In the genomic region with DNA sequence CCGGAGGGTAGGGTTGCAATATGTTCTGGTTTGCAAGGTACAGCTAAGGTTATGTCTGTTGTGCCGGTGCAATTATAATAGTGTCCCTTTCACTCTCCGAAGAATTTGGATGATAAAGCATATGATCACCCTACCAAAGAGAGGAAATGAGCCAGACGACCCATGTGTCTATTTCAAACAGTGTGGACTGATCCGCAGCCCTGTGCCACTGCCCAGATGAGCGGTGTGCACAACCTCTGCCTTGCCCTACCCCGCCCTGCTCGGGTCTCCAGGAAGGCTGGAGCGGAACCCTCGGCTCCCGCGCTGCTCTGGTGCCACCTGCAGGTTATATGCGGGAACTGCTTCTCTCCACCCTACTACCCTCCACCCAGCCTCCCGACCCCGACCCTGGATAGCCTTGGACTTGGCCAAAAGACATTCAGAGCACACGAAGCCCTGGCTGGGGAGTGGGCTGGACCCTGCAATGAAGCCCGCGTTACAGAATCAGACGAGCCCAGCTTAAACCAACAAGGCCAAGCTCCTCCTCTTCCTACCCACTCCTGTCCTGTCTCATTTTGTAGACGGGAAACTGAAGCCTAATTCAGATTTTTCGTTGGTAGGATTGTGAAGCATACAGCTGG, we compare ENCODE assay signal across 1 cellular context.
TF ChIP-seq lines count a peak whose summit lies in the region.

No MANE protein-coding gene starts in this region.

TF ChIP-seq in HepG2, 621 proteins besides CTCF, POLR2A, EP300 and RAD21 (continued from another document and continues in another):
- no peak for TF ChIP-seq FOXM1 (CRISPR knock-in tag; IDR thresholded peaks at IDR 0.05)
- no peak for TF ChIP-seq ISL2 (CRISPR knock-in tag; IDR thresholded peaks at IDR 0.05)
- no peak for TF ChIP-seq HOXA3 (CRISPR knock-in tag; IDR thresholded peaks at IDR 0.05)
- TF ChIP-seq HDAC6 (IDR thresholded peaks at IDR 0.05; ENCODE audit: low read depth, low read length), result no peak
- no peak for TF ChIP-seq NFE2L1 (CRISPR knock-in tag; IDR thresholded peaks at IDR 0.05; ENCODE audit: borderline replicate concordance)
- TF ChIP-seq, protein P1, sequence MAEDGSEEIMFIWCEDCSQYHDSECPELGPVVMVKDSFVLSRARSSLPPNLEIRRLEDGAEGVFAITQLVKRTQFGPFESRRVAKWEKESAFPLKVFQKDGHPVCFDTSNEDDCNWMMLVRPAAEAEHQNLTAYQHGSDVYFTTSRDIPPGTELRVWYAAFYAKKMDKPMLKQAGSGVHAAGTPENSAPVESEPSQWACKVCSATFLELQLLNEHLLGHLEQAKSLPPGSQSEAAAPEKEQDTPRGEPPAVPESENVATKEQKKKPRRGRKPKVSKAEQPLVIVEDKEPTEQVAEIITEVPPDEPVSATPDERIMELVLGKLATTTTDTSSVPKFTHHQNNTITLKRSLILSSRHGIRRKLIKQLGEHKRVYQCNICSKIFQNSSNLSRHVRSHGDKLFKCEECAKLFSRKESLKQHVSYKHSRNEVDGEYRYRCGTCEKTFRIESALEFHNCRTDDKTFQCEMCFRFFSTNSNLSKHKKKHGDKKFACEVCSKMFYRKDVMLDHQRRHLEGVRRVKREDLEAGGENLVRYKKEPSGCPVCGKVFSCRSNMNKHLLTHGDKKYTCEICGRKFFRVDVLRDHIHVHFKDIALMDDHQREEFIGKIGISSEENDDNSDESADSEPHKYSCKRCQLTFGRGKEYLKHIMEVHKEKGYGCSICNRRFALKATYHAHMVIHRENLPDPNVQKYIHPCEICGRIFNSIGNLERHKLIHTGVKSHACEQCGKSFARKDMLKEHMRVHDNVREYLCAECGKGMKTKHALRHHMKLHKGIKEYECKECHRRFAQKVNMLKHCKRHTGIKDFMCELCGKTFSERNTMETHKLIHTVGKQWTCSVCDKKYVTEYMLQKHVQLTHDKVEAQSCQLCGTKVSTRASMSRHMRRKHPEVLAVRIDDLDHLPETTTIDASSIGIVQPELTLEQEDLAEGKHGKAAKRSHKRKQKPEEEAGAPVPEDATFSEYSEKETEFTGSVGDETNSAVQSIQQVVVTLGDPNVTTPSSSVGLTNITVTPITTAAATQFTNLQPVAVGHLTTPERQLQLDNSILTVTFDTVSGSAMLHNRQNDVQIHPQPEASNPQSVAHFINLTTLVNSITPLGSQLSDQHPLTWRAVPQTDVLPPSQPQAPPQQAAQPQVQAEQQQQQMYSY (CRISPR knock-in tag; IDR thresholded peaks at IDR 0.05), result no peak
- TF ChIP-seq, protein P2, sequence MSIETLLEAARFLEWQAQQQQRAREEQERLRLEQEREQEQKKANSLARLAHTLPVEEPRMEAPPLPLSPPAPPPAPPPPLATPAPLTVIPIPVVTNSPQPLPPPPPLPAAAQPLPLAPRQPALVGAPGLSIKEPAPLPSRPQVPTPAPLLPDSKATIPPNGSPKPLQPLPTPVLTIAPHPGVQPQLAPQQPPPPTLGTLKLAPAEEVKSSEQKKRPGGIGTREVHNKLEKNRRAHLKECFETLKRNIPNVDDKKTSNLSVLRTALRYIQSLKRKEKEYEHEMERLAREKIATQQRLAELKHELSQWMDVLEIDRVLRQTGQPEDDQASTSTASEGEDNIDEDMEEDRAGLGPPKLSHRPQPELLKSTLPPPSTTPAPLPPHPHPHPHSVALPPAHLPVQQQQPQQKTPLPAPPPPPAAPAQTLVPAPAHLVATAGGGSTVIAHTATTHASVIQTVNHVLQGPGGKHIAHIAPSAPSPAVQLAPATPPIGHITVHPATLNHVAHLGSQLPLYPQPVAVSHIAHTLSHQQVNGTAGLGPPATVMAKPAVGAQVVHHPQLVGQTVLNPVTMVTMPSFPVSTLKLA (IDR thresholded peaks at IDR 0.05), result no peak
- no peak for TF ChIP-seq MAZ (IDR thresholded peaks at IDR 0.05; ENCODE audit: borderline replicate concordance, low read depth, low read length)
- 0 out of 2 replicates have a peak, but pooled peaks have one; percentile 32 for TF ChIP-seq MAZ (CRISPR knock-in tag; IDR thresholded peaks at IDR 0.05; ENCODE audit: low read depth)
- no peak for TF ChIP-seq SRF (IDR thresholded peaks at IDR 0.05; ENCODE audit: low read depth, low read length)
- TF ChIP-seq ZNF747 (CRISPR knock-in tag; IDR thresholded peaks at IDR 0.05; ENCODE audit: borderline replicate concordance), result no peak
- no peak for TF ChIP-seq POLR2AphosphoS2 (IDR thresholded peaks at IDR 0.05; ENCODE audit: low read depth, low read length)
- TF ChIP-seq GTF2F1 (IDR thresholded peaks at IDR 0.05; ENCODE audit: low read length), result no peak
- no peak for TF ChIP-seq HMG20B (CRISPR knock-in tag; conservative IDR thresholded peaks at IDR 0.05)
- no peak for TF ChIP-seq POLR2G (IDR thresholded peaks at IDR 0.05; ENCODE audit: low read depth, low read length)
- TF ChIP-seq, protein P3, sequence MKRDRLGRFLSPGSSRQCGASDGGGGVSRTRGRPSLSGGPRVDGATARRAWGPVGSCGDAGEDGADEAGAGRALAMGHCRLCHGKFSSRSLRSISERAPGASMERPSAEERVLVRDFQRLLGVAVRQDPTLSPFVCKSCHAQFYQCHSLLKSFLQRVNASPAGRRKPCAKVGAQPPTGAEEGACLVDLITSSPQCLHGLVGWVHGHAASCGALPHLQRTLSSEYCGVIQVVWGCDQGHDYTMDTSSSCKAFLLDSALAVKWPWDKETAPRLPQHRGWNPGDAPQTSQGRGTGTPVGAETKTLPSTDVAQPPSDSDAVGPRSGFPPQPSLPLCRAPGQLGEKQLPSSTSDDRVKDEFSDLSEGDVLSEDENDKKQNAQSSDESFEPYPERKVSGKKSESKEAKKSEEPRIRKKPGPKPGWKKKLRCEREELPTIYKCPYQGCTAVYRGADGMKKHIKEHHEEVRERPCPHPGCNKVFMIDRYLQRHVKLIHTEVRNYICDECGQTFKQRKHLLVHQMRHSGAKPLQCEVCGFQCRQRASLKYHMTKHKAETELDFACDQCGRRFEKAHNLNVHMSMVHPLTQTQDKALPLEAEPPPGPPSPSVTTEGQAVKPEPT (CRISPR knock-in tag; IDR thresholded peaks at IDR 0.05; ENCODE audit: low read depth), result 0 out of 2 replicates have a peak, but pooled peaks have one; percentile 32
- TF ChIP-seq, protein P4, sequence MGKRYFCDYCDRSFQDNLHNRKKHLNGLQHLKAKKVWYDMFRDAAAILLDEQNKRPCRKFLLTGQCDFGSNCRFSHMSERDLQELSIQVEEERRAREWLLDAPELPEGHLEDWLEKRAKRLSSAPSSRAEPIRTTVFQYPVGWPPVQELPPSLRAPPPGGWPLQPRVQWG (CRISPR knock-in tag; IDR thresholded peaks at IDR 0.05; ENCODE audit: borderline replicate concordance, low read depth), result no peak
- no peak for TF ChIP-seq MAF1 (CRISPR knock-in tag; IDR thresholded peaks at IDR 0.05; ENCODE audit: borderline replicate concordance)
- peak; percentile 57; the same call in 1 of the 2 replicates for TF ChIP-seq KDM2A (CRISPR knock-in tag; IDR thresholded peaks at IDR 0.05; ENCODE audit: borderline replicate concordance, low read depth)
- TF ChIP-seq ZFP37 (CRISPR knock-in tag; IDR thresholded peaks at IDR 0.05; ENCODE audit: borderline replicate concordance), result no peak
- TF ChIP-seq, protein P5, sequence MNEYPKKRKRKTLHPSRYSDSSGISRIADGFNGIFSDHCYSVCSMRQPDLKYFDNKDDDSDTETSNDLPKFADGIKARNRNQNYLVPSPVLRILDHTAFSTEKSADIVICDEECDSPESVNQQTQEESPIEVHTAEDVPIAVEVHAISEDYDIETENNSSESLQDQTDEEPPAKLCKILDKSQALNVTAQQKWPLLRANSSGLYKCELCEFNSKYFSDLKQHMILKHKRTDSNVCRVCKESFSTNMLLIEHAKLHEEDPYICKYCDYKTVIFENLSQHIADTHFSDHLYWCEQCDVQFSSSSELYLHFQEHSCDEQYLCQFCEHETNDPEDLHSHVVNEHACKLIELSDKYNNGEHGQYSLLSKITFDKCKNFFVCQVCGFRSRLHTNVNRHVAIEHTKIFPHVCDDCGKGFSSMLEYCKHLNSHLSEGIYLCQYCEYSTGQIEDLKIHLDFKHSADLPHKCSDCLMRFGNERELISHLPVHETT (CRISPR knock-in tag; conservative IDR thresholded peaks at IDR 0.05), result no peak
- TF ChIP-seq ZKSCAN8 (CRISPR knock-in tag; IDR thresholded peaks at IDR 0.05; ENCODE audit: borderline replicate concordance), result no peak
- TF ChIP-seq ZNF343 (CRISPR knock-in tag; IDR thresholded peaks at IDR 0.05), result peak; percentile 54; the same call in 1 of the 2 replicates
- 0 out of 2 replicates have a peak, but pooled peaks have one; percentile 25 for TF ChIP-seq IRF2 (CRISPR knock-in tag; IDR thresholded peaks at IDR 0.05)
- TF ChIP-seq RBM39 (IDR thresholded peaks at IDR 0.05; ENCODE audit: low read depth, low read length, poor library complexity, severe bottlenecking), result no peak
- no peak for TF ChIP-seq ZNF672 (CRISPR knock-in tag; IDR thresholded peaks at IDR 0.05)
- no peak for TF ChIP-seq MAFF (IDR thresholded peaks at IDR 0.05; ENCODE audit: low read depth, low read length)
- TF ChIP-seq, protein P6, sequence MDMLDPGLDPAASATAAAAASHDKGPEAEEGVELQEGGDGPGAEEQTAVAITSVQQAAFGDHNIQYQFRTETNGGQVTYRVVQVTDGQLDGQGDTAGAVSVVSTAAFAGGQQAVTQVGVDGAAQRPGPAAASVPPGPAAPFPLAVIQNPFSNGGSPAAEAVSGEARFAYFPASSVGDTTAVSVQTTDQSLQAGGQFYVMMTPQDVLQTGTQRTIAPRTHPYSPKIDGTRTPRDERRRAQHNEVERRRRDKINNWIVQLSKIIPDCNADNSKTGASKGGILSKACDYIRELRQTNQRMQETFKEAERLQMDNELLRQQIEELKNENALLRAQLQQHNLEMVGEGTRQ (IDR thresholded peaks at IDR 0.05; ENCODE audit: low read depth, low read length), result no peak
- TF ChIP-seq, protein P6 (CRISPR knock-in tag; IDR thresholded peaks at IDR 0.05; ENCODE audit: borderline replicate concordance), result no peak
- 0 out of 2 replicates have a peak, but pooled peaks have one; percentile 33 for TF ChIP-seq ZNF556 (CRISPR knock-in tag; IDR thresholded peaks at IDR 0.05; ENCODE audit: borderline replicate concordance)
- no peak for TF ChIP-seq ZKSCAN5 (CRISPR knock-in tag; IDR thresholded peaks at IDR 0.05)
- TF ChIP-seq ATRX (CRISPR knock-in tag; IDR thresholded peaks at IDR 0.05; ENCODE audit: borderline replicate concordance), result no peak
- TF ChIP-seq SMYD3 (CRISPR knock-in tag; IDR thresholded peaks at IDR 0.05), result no peak
- no peak for TF ChIP-seq KAT7 (CRISPR knock-in tag; IDR thresholded peaks at IDR 0.05; ENCODE audit: borderline replicate concordance)
- no peak for TF ChIP-seq MXD4 (CRISPR knock-in tag; IDR thresholded peaks at IDR 0.05)
- TF ChIP-seq ESRRA (CRISPR knock-in tag; IDR thresholded peaks at IDR 0.05; ENCODE audit: low read depth), result no peak
- TF ChIP-seq ZNF274 (CRISPR knock-in tag; IDR thresholded peaks at IDR 0.05), result no peak
- no peak for TF ChIP-seq NFYC (CRISPR knock-in tag; IDR thresholded peaks at IDR 0.05)
- no peak for TF ChIP-seq ZNF761 (CRISPR knock-in tag; conservative IDR thresholded peaks at IDR 0.05)
- TF ChIP-seq, protein P7, sequence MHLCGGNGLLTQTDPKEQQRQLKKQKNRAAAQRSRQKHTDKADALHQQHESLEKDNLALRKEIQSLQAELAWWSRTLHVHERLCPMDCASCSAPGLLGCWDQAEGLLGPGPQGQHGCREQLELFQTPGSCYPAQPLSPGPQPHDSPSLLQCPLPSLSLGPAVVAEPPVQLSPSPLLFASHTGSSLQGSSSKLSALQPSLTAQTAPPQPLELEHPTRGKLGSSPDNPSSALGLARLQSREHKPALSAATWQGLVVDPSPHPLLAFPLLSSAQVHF (CRISPR knock-in tag; IDR thresholded peaks at IDR 0.05), result no peak
- TF ChIP-seq ZNF788 (CRISPR knock-in tag; IDR thresholded peaks at IDR 0.05; ENCODE audit: borderline replicate concordance), result no peak
- TF ChIP-seq, protein P8, sequence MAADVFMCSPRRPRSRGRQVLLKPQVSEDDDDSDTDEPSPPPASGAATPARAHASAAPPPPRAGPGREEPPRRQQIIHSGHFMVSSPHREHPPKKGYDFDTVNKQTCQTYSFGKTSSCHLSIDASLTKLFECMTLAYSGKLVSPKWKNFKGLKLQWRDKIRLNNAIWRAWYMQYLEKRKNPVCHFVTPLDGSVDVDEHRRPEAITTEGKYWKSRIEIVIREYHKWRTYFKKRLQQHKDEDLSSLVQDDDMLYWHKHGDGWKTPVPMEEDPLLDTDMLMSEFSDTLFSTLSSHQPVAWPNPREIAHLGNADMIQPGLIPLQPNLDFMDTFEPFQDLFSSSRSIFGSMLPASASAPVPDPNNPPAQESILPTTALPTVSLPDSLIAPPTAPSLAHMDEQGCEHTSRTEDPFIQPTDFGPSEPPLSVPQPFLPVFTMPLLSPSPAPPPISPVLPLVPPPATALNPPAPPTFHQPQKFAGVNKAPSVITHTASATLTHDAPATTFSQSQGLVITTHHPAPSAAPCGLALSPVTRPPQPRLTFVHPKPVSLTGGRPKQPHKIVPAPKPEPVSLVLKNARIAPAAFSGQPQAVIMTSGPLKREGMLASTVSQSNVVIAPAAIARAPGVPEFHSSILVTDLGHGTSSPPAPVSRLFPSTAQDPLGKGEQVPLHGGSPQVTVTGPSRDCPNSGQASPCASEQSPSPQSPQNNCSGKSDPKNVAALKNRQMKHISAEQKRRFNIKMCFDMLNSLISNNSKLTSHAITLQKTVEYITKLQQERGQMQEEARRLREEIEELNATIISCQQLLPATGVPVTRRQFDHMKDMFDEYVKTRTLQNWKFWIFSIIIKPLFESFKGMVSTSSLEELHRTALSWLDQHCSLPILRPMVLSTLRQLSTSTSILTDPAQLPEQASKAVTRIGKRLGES (CRISPR knock-in tag; IDR thresholded peaks at IDR 0.05; ENCODE audit: borderline replicate concordance), result no peak
- 0 out of 2 replicates have a peak, but pooled peaks have one; percentile 38 for TF ChIP-seq KDM3A (CRISPR knock-in tag; IDR thresholded peaks at IDR 0.05; ENCODE audit: low read depth)
- no peak for TF ChIP-seq ETV6 (CRISPR knock-in tag; conservative IDR thresholded peaks at IDR 0.05)
- TF ChIP-seq, protein P9, sequence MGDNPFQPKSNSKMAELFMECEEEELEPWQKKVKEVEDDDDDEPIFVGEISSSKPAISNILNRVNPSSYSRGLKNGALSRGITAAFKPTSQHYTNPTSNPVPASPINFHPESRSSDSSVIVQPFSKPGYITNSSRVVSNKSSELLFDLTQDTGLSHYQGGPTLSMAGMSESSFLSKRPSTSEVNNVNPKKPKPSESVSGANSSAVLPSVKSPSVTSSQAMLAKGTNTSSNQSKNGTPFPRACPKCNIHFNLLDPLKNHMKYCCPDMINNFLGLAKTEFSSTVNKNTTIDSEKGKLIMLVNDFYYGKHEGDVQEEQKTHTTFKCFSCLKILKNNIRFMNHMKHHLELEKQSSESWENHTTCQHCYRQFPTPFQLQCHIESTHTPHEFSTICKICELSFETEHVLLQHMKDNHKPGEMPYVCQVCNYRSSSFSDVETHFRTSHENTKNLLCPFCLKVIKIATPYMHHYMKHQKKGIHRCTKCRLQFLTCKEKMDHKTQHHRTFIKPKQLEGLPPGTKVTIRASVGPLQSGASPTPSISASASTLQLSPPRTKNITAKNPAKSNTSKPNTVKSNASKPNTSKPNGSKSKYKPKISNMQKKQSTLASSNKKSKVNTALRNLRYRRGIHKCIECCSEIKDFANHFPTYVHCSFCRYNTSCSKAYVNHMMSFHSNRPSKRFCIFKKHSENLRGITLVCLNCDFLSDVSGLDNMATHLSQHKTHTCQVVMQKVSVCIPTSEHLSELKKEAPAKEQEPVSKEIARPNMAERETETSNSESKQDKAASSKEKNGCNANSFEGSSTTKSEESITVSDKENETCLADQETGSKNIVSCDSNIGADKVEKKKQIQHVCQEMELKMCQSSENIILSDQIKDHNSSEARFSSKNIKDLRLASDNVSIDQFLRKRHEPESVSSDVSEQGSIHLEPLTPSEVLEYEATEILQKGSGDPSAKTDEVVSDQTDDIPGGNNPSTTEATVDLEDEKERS (CRISPR knock-in tag; IDR thresholded peaks at IDR 0.05), result no peak
